In the genomic region with DNA sequence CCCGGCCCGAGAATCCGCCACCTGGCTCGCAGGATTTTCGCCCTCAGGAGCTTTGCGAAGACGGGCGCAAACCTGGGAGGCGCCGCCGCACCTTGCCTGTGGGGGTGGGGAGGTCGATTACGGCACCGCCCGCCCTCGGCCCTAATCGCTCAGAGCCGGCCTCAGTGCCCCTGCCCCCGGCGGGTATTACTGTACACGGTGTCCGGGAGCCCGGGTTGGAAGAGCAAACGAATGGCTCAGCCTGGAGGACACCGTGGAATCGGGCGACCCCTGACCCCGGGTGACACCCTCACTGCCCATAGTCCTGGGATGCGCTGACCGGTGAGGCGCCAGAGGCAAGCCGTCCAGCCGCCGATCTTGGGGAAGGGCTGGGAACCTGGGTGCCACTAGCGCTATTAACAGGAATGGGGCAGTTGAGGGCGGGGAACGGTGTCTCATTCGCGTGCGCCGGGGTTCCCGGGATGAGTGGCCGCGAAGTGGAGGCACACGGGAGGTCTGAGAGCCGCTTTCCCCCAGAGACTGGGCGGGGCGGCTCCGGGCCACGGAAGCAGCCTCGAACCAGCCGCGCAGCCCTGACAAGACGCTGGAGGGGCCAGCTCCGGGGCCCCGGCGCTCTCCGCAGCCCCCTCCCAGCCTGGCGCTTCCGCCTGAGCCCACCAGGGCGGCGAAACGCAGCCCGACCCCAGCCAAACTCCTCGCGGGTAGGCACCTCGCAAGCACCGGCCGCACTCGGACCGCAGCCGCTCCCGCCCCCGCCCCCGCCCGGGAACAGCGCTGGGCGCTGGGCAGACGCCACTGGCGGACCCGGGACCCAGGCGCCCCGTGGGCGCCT, we compare ENCODE assay signal across 8 cellular contexts.
DNase-seq lines count a peak whose midpoint lies in the region; ATAC-seq and TF ChIP-seq lines count a peak whose summit lies in the region.

No MANE protein-coding gene starts in this region.

- no peaks in the 10 kb centered on the region for H3K9me2 ChIP-seq in PC-3 (replicated peaks; ENCODE audit: low read length)

- peaks cover 34% of the 10 kb centered on the region for H3K4me1 Mint-ChIP-seq in activated CD8-positive, alpha-beta memory T cell treated with anti-CD3 and anti-CD28 coated beads, Interleukin-2, amount 10 ng/mL, durations not matched to agents 7 days and 5 days

- in situ Hi-C loops in GM13976 (cut with MboI; ENCODE audit: low sequenced_read_pairs, unreplicated experiment), result no loop called here

- H3K4me3 ChIP-seq in PC-3 (ENCODE audit: low read length), result peak overlapping the region; percentile 86
- peak overlapping the region; percentile 79 for H3K4me3 ChIP-seq in epithelial cell of proximal tubule (ENCODE audit: low read depth, low read length)
- peak overlapping the region; percentile 35 to 81 (median 42) for H3K4me3 ChIP-seq in skin epidermis

- H3K27ac ChIP-seq in PC-3 (ENCODE audit: low read length) (peak overlapping the region; percentile 58; the same call in 1 of the 2 replicates), skin epidermis (peak overlapping the region in 16 of 21 experiments; percentile 22 to 85 (median 68))

- TF ChIP-seq CTCF in PC-3 (conservative IDR thresholded peaks at IDR 0.05; ENCODE audit: low read depth, low read length) (no peak), epithelial cell of proximal tubule (conservative IDR thresholded peaks at IDR 0.05; ENCODE audit: low read depth, low read length) (no peak), GM13976 (IDR thresholded peaks at IDR 0.05; ENCODE audit: borderline replicate concordance, control extremely low read depth, extremely low read depth, insufficient read depth, missing control alignments) (no peak)

- H4K20me1 ChIP-seq in PC-3 (ENCODE audit: low read length), result peaks cover 28% of the 10 kb centered on the region

- ATAC-seq in activated CD8-positive, alpha-beta memory T cell treated with anti-CD3 and anti-CD28 coated beads, Interleukin-2, amount 10 ng/mL, durations not matched to agents 7 days and 5 days, result no peak
- peak; percentile 4 for ATAC-seq in PC-3

- no peak overlapping the region for H3K27ac Mint-ChIP-seq in activated CD8-positive, alpha-beta memory T cell treated with anti-CD3 and anti-CD28 coated beads, Interleukin-2, amount 10 ng/mL, durations not matched to agents 7 days and 5 days

- CTCF ChIA-PET in activated CD8-positive, alpha-beta memory T cell treated with anti-CD3 and anti-CD28 coated beads, Interleukin-2, amount 10 ng/mL, durations not matched to agents 7 days and 5 days (lab: Charles Lee), result interaction anchor here (0.9 kb wide), 1 partner anchor 51 kb away, joined by 3 read pairs; no protein-coding TSS in a partner anchor
- CTCF ChIA-PET in PC-3 (lab: Charles Lee), result interaction anchor here (0.6 to 0.7 kb wide), 3 partner anchors 46 to 180 kb away, joined by 3 to 8 read pairs (median 3); no protein-coding TSS in a partner anchor

- peaks cover 59% of the 10 kb centered on the region for H3K27me3 Mint-ChIP-seq in activated CD8-positive, alpha-beta memory T cell treated with anti-CD3 and anti-CD28 coated beads, Interleukin-2, amount 10 ng/mL, durations not matched to agents 7 days and 5 days

- intact Hi-C loops in PC-3 (cut with micrococcal nuclease), result no loop called here

- peaks cover 2% of the 10 kb centered on the region for H3K36me3 Mint-ChIP-seq in activated CD8-positive, alpha-beta memory T cell treated with anti-CD3 and anti-CD28 coated beads, Interleukin-2, amount 10 ng/mL, durations not matched to agents 7 days and 5 days

- DNase-seq in activated CD8-positive, alpha-beta memory T cell treated with anti-CD3 and anti-CD28 coated beads, Interleukin-2, amount 10 ng/mL, durations not matched to agents 7 days and 5 days, result no peak
- no peak for DNase-seq in activated CD8-positive, alpha-beta memory T cell treated with anti-CD3 and anti-CD28 coated beads, Interleukin-2, amount 50 U/mL, for 4 hours
- peak; percentile 22 for DNase-seq in PC-3
- no peak for DNase-seq in epithelial cell of proximal tubule (ENCODE audit: low read depth)
- no peak for DNase-seq in KG1 (lab: John Stamatoyannopoulos, UW)
- no peak for DNase-seq in islet precursor cell
- no peak for DNase-seq in GM13976 (ENCODE audit: low spot score)

- peak overlapping the region; percentile 95 for H3K4me2 ChIP-seq in PC-3 (ENCODE audit: low read length)

- H3K27me3 ChIP-seq in PC-3 (ENCODE audit: low read length), result no peaks in the 10 kb centered on the region

- no peaks in the 10 kb centered on the region for H3F3A ChIP-seq in PC-3 (ENCODE audit: low read length, unreplicated experiment)

- H3K4me1 ChIP-seq in PC-3 (ENCODE audit: insufficient read depth, low read length), result peaks cover 22% of the 10 kb centered on the region

- peak overlapping the region; percentile 18 for H3K4me3 Mint-ChIP-seq in activated CD8-positive, alpha-beta memory T cell treated with anti-CD3 and anti-CD28 coated beads, Interleukin-2, amount 10 ng/mL, durations not matched to agents 7 days and 5 days

- no peaks in the 10 kb centered on the region for H3K9me3 Mint-ChIP-seq in activated CD8-positive, alpha-beta memory T cell treated with anti-CD3 and anti-CD28 coated beads, Interleukin-2, amount 10 ng/mL, durations not matched to agents 7 days and 5 days (ENCODE audit: low read depth)

- BruUV-seq in PC-3 (replicated peaks; lab: Mats Ljungman, UMichigan), result no TSS peak

- H3K9ac ChIP-seq in PC-3 (ENCODE audit: low read length), result peak overlapping the region; percentile 77

- H3K79me2 ChIP-seq in PC-3 (ENCODE audit: low read length), result peaks cover 54% of the 10 kb centered on the region

- POLR2A ChIA-PET in PC-3 (lab: Charles Lee; ENCODE audit: unreplicated experiment), result interaction anchor here (1.1 kb wide), 1 partner anchor 46 kb away, joined by 4 read pairs; no protein-coding TSS in a partner anchor

- peak overlapping the region; percentile 77 for H2AFZ ChIP-seq in PC-3 (ENCODE audit: low read length)

- H3K36me3 ChIP-seq in PC-3 (ENCODE audit: low read depth, low read length), result no peaks in the 10 kb centered on the region

- no peaks in the 10 kb centered on the region for H3K9me3 ChIP-seq in PC-3 (ENCODE audit: low read length)
